In the genomic region with DNA sequence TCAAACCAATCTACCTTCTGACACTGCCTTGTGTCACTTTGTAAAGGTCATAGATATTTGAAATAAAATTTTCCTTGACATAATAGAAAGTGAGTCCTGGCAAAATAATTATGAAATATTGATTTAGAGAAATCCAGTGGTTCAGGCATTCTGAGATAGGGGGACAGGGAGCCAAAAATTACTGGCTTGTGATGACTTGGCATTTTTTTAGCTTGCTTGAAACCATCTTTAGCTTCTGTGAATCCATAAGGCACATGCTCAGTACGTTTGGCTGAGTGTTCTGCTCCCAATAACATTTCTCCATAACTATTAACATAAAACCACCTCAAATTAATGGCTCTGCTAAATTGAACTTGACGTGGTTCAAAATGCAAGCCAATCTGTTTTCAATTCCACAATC, we compare ENCODE assay signal across 27 cellular contexts.
A peak's percentile ranks its signal among the peaks of the same experiment; 100 is the strongest.
DNase-seq lines count a peak whose midpoint lies in the region; ATAC-seq, FAIRE-seq and TF ChIP-seq lines count a peak whose summit lies in the region.
"Had no signal": no experiment of that assay in that cellular context is flagged by ENCODE, and none has a peak within 500 bp of the region (broad histone marks: within the 10 kb centered on the region; RNA-seq: fewer than 3 reads in every experiment).

No MANE protein-coding gene starts in this region.

- no peaks in the 10 kb centered on the region for H3K27me3 ChIP-seq in HepG2 (ENCODE audit: control insufficient read depth in 1 of 2, insufficient read depth in 2 of 2, low read length in 2 of 2)
- H3K27me3 ChIP-seq in right lobe of liver: no peaks in the 10 kb centered on the region
- H3K27me3 ChIP-seq in K562 (ENCODE audit: control insufficient read depth in 2 of 2, insufficient read depth in 2 of 2, low read length in 2 of 2): no peaks in the 10 kb centered on the region
- H3K27me3 ChIP-seq in spleen (replicated peaks in 1 of 7): no peaks in the 10 kb centered on the region
- H3K27me3 ChIP-seq: BE2C, BLaER1 had no signal

- H3K9ac ChIP-seq in HepG2 (ENCODE audit: insufficient read depth, low read depth, low read length) (no peak overlapping the region), K562 (ENCODE audit: insufficient read depth in 1 of 2, low read depth in 2 of 2, low read length in 2 of 2) (no peak overlapping the region)
- H3K9ac ChIP-seq: BLaER1 had no signal

- no peak for TF ChIP-seq CTCF in HepG2 (CRISPR knock-in tag; IDR thresholded peaks at IDR 0.05)
- no peak for TF ChIP-seq CTCF in right lobe of liver (IDR thresholded peaks at IDR 0.05)
- TF ChIP-seq CTCF in K562 (IDR thresholded peaks at IDR 0.05 in 2 of 3, conservative IDR thresholded peaks at IDR 0.05 in 1 of 3; ENCODE audit: insufficient read depth in 2 of 3, low read depth in 1 of 3, low read length in 3 of 3): no peak
- TF ChIP-seq CTCF in spleen (IDR thresholded peaks at IDR 0.05 in 8 of 11, conservative IDR thresholded peaks at IDR 0.05 in 3 of 11): no peak

- TF ChIP-seq RAD21 in HepG2 (CRISPR knock-in tag; IDR thresholded peaks at IDR 0.05) (no peak), K562 (CRISPR knock-in tag; conservative IDR thresholded peaks at IDR 0.05 in 1 of 2, IDR thresholded peaks at IDR 0.05 in 1 of 2) (no peak)

- in situ Hi-C loops in HepG2 (cut with HindIII; ENCODE audit: extremely low pct_ligation_motif_present, low pct_unique_long_range_greater_than_20kb) (no loop called here), K562 (cut with MboI) (no loop called here)

- H3K4me3 ChIP-seq in HepG2 (replicated peaks in 1 of 3; ENCODE audit: insufficient read depth in 1 of 3, low read depth in 2 of 3, low read length in 3 of 3): no peak overlapping the region
- no peak overlapping the region for H3K4me3 ChIP-seq in right lobe of liver
- H3K4me3 ChIP-seq in K562: no peak overlapping the region
- H3K4me3 ChIP-seq in spleen: no peak overlapping the region
- H3K4me3 ChIP-seq: BLaER1, GM12878 had no signal

- no peak overlapping the region for H3K4me2 ChIP-seq in HepG2 (ENCODE audit: low read depth, low read length)
- H3K4me2 ChIP-seq in K562 (ENCODE audit: insufficient read depth, low read length): no peak overlapping the region
- H3K4me2 ChIP-seq: BLaER1 had no signal

- POLR2A ChIA-PET in HepG2 (lab: Yijun Ruan, JAX): no interaction called here
- POLR2A ChIA-PET in K562 (lab: Yijun Ruan, JAX): no interaction called here

- H4K20me1 ChIP-seq in HepG2 (ENCODE audit: insufficient read depth, low read length): no peaks in the 10 kb centered on the region
- H4K20me1 ChIP-seq in K562 (replicated peaks; ENCODE audit: control insufficient read depth, insufficient read depth, low read length): no peaks in the 10 kb centered on the region
- H4K20me1 ChIP-seq: BLaER1 had no signal

- no peaks in the 10 kb centered on the region for H3K9me1 ChIP-seq in K562 (ENCODE audit: control insufficient read depth, insufficient read depth, low read length)

- FAIRE-seq in HepG2 (lab: Jason Lieb, UNC) (no peak), K562 (lab: Jason Lieb, UNC) (no peak)
- FAIRE-seq: GM12892, GM18507, GM19239 had no signal

- TF ChIP-seq EP300 in HepG2 (IDR thresholded peaks at IDR 0.05; ENCODE audit: low read depth in 2 of 2, low read length in 2 of 2) (no peak), HepG2 (CRISPR knock-in tag; IDR thresholded peaks at IDR 0.05; ENCODE audit: borderline replicate concordance) (no peak), K562 (IDR thresholded peaks at IDR 0.05; ENCODE audit: low read length) (no peak)

- TF ChIP-seq POLR2A in HepG2 (IDR thresholded peaks at IDR 0.05; ENCODE audit: insufficient read depth in 1 of 2, low read depth in 2 of 2, low read length in 2 of 2): no peak
- TF ChIP-seq POLR2A in right lobe of liver (IDR thresholded peaks at IDR 0.05): no peak
- no peak for TF ChIP-seq POLR2A in K562 (conservative IDR thresholded peaks at IDR 0.05)
- TF ChIP-seq POLR2A in spleen (IDR thresholded peaks at IDR 0.05): no peak

- H3K36me3 ChIP-seq in HepG2 (replicated peaks in 1 of 2; ENCODE audit: control insufficient read depth in 1 of 2, insufficient read depth in 2 of 2, low read length in 2 of 2): no peaks in the 10 kb centered on the region
- no peaks in the 10 kb centered on the region for H3K36me3 ChIP-seq in right lobe of liver
- H3K36me3 ChIP-seq in K562 (ENCODE audit: control insufficient read depth, insufficient read depth, low read length): no peaks in the 10 kb centered on the region
- no peaks in the 10 kb centered on the region for H3K36me3 ChIP-seq in spleen
- H3K36me3 ChIP-seq: BE2C, BLaER1 had no signal

- H3K4me1 ChIP-seq in HepG2 (ENCODE audit: insufficient read depth, low read length): no peaks in the 10 kb centered on the region
- H3K4me1 ChIP-seq in right lobe of liver: no peaks in the 10 kb centered on the region
- no peaks in the 10 kb centered on the region for H3K4me1 ChIP-seq in K562 (replicated peaks in 1 of 2; ENCODE audit: control insufficient read depth in 2 of 2, insufficient read depth in 2 of 2, low read length in 2 of 2)
- no peaks in the 10 kb centered on the region for H3K4me1 ChIP-seq in spleen
- H3K4me1 ChIP-seq: BE2C, BLaER1 had no signal

- BruUV-seq in HepG2 (replicated peaks; lab: Mats Ljungman, UMichigan): no TSS peak
- no TSS peak for BruUV-seq in K562 (replicated peaks; lab: Mats Ljungman, UMichigan)

- DNase-seq in HepG2 (ENCODE audit: low spot score): no peak
- no peak for DNase-seq in right lobe of liver
- peak; percentile 15 for DNase-seq in SK-N-DZ (ENCODE audit: low spot score)
- DNase-seq in K562 (ENCODE audit: extremely low read depth in 1 of 4, low spot score in 3 of 4): no peak
- DNase-seq in spleen: no peak
- no peak for DNase-seq in SW 1271 (lab: John Stamatoyannopoulos, UW)
- DNase-seq in NOMO-1 treated with DMSO at 0.1 percent for 48 hours (lab: John Stamatoyannopoulos, UW; ENCODE audit: unreplicated experiment): no peak
- DNase-seq: ACHN; BE2C; C1 segment of cervical spinal cord; CD4-positive, alpha-beta memory T cell; CD4-positive, CD25-positive, alpha-beta regulatory T cell; CD8-positive, alpha-beta memory T cell; COR-L47; DMS 273 treated with DMSO at 0.1 percent for 48 hours; DMS153; DMS53; DMS79; DND-41; EL; GDM1 had no signal

- no peak overlapping the region for H2AFZ ChIP-seq in HepG2 (ENCODE audit: low read length)
- H2AFZ ChIP-seq in K562 (ENCODE audit: low read depth, low read length): no peak overlapping the region

- no peaks in the 10 kb centered on the region for H3K9me3 ChIP-seq in HepG2 (ENCODE audit: low read length)
- no peaks in the 10 kb centered on the region for H3K9me3 ChIP-seq in right lobe of liver
- H3K9me3 ChIP-seq in K562 (replicated peaks; ENCODE audit: control insufficient read depth, insufficient read depth, low read depth, low read length): no peaks in the 10 kb centered on the region
- H3K9me3 ChIP-seq in spleen: peaks cover 0 to 10% (median 0%) of the 10 kb centered on the region in 8 donors
- H3K9me3 ChIP-seq: BE2C, BLaER1 had no signal

- 0% methylated on average over 2 of the region's 2 CpGs for WGBS in HepG2 (ENCODE audit: low lambda C conversion rate)
- 31% methylated on average over 2 of the region's 2 CpGs for WGBS in right lobe of liver (ENCODE audit: insufficient coverage, low coverage, low lambda C conversion rate, missing lambda C conversion rate)
- 0% methylated on average over 2 of the region's 2 CpGs for WGBS in K562 (ENCODE audit: insufficient coverage, low coverage, missing lambda C conversion rate)
- WGBS in spleen, 5 donors: 55 to 71% (median 65%) methylated on average over 2 of the region's 2 CpGs

- CTCF ChIA-PET in HepG2 (lab: Yijun Ruan, JAX; ENCODE audit: low intra/inter-chr PET ratio, low total read pairs): no interaction called here
- CTCF ChIA-PET in K562 (lab: Yijun Ruan, JAX; ENCODE audit: low intra/inter-chr PET ratio): no interaction called here

- H3K27ac ChIP-seq in HepG2 (ENCODE audit: extremely low read length, insufficient read depth, low read length): no peak overlapping the region
- no peak overlapping the region for H3K27ac ChIP-seq in right lobe of liver
- H3K27ac ChIP-seq in K562 (ENCODE audit: extremely low read depth, low read depth, low read length): no peak overlapping the region
- H3K27ac ChIP-seq in spleen: no peak overlapping the region
- H3K27ac ChIP-seq: 22Rv1, BLaER1 had no signal

- ATAC-seq in HepG2 (no peak), right lobe of liver (no peak), K562 (no peak)
- ATAC-seq: GM12878 had no signal

- H3K79me2 ChIP-seq in HepG2 (ENCODE audit: insufficient read depth, low read length) (no peaks in the 10 kb centered on the region), K562 (ENCODE audit: control insufficient read depth, insufficient read depth, low read length) (no peaks in the 10 kb centered on the region)

- intact Hi-C loops in HepG2 (cut with micrococcal nuclease; ENCODE audit: unreplicated experiment): no loop called here
- intact Hi-C loops in right lobe of liver (cut with DNase I): no loop called here
- intact Hi-C loops in K562 (cut with micrococcal nuclease): no loop called here
- intact Hi-C loops in spleen (cut with DNase I; ENCODE audit: low total_unique reads): no loop called here

TF ChIP-seq in HepG2, 621 proteins besides CTCF, POLR2A, EP300 and RAD21 (continues in another document):
- TF ChIP-seq, protein P1, sequence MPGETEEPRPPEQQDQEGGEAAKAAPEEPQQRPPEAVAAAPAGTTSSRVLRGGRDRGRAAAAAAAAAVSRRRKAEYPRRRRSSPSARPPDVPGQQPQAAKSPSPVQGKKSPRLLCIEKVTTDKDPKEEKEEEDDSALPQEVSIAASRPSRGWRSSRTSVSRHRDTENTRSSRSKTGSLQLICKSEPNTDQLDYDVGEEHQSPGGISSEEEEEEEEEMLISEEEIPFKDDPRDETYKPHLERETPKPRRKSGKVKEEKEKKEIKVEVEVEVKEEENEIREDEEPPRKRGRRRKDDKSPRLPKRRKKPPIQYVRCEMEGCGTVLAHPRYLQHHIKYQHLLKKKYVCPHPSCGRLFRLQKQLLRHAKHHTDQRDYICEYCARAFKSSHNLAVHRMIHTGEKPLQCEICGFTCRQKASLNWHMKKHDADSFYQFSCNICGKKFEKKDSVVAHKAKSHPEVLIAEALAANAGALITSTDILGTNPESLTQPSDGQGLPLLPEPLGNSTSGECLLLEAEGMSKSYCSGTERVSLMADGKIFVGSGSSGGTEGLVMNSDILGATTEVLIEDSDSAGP (CRISPR knock-in tag; IDR thresholded peaks at IDR 0.05; ENCODE audit: borderline replicate concordance): no peak

TF ChIP-seq in K562, 482 proteins besides CTCF, POLR2A, EP300 and RAD21:
- TF ChIP-seq MAFG (tag; conservative IDR thresholded peaks at IDR 0.05): peak; percentile 55; the same call in 1 of the 2 replicates
- TF ChIP-seq, protein P2, sequence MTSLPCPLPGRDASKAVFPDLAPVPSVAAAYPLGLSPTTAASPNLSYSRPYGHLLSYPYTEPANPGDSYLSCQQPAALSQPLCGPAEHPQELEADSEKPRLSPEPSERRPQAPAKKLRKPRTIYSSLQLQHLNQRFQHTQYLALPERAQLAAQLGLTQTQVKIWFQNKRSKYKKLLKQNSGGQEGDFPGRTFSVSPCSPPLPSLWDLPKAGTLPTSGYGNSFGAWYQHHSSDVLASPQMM (CRISPR knock-in tag; IDR thresholded peaks at IDR 0.05): no peak
